ENCODE assay signal across 11 cellular contexts in genomic region chr15:78830514-78831228, GRCh38. TPM values are rescaled to one million over a fixed set of nuclear protein-coding genes. Genes with fewer than 3 reads are reported as not detected.
DNase-seq lines count a peak whose midpoint lies in the region; ATAC-seq, FAIRE-seq and TF ChIP-seq lines count a peak whose summit lies in the region.
"Had no signal": no experiment of that assay in that cellular context is flagged by ENCODE, and none has a peak within 500 bp of the region (broad histone marks: within the 10 kb centered on the region; RNA-seq: fewer than 3 reads in every experiment).

No MANE protein-coding gene starts in this region.

- H3K27ac Mint-ChIP-seq in CD8-positive, alpha-beta T cell = no peak overlapping the region
- H3K27ac Mint-ChIP-seq in IgD-negative memory B cell (peak overlapping the region in 1 of 3 donors; percentile 22), natural killer cell (peak overlapping the region in 1 of 2 donors; percentile 51)
- H3K27ac Mint-ChIP-seq: nephron progenitor cell had no signal

- no peak overlapping the region for H3K27ac ChIP-seq in CD8-positive, alpha-beta T cell (ENCODE audit: low read depth, low read length)
- no peak overlapping the region for H3K27ac ChIP-seq in K562 (ENCODE audit: extremely low read depth, low read depth, low read length)

- no peaks in the 10 kb centered on the region for H3K9me3 ChIP-seq in CD8-positive, alpha-beta T cell (ENCODE audit: low read length)
- H3K9me3 ChIP-seq in K562 (replicated peaks; ENCODE audit: control insufficient read depth, insufficient read depth, low read depth, low read length) = no peaks in the 10 kb centered on the region

- ATAC-seq in CD8-positive, alpha-beta T cell = peak; percentile 48
- ATAC-seq in K562 (peak; percentile 64), natural killer cell (peak; percentile 36 to 77 (median 58)), HG03175 (IDR thresholded peaks at IDR 0.05; ENCODE audit: unreplicated experiment) (no peak)

- intact Hi-C loops in CD8-positive, alpha-beta T cell (cut with DNase I, micrococcal nuclease) = no loop called here
- intact Hi-C loops in K562 (cut with micrococcal nuclease) (no loop called here), natural killer cell (cut with micrococcal nuclease) (no loop called here)

- peak overlapping the region; percentile 52 for H3K4me3 ChIP-seq in CD8-positive, alpha-beta T cell (ENCODE audit: low read depth, low read length)
- no peak overlapping the region for H3K4me3 ChIP-seq in K562

- H3K27me3 Mint-ChIP-seq in CD8-positive, alpha-beta T cell (ENCODE audit: low read depth) = peaks cover 11% of the 10 kb centered on the region
- peaks cover 15% of the 10 kb centered on the region for H3K27me3 Mint-ChIP-seq in IgD-negative memory B cell
- peaks cover 11 to 20% of the 10 kb centered on the region in 2 donors for H3K27me3 Mint-ChIP-seq in natural killer cell (ENCODE audit: low read depth in 2 of 2)

- no peak for TF ChIP-seq RAD21 in K562 (CRISPR knock-in tag; conservative IDR thresholded peaks at IDR 0.05 in 1 of 2, IDR thresholded peaks at IDR 0.05 in 1 of 2)

- CTCF ChIA-PET in CD8-positive, alpha-beta T cell (lab: Charles Lee) = interaction anchor here (1.7 kb wide), 1 partner anchor 19 kb away, joined by 5 read pairs; no protein-coding TSS in a partner anchor
- CTCF ChIA-PET in K562 (lab: Yijun Ruan, JAX; ENCODE audit: low intra/inter-chr PET ratio) = no interaction called here

- no peak overlapping the region for H3K9ac ChIP-seq in K562 (ENCODE audit: insufficient read depth in 1 of 2, low read depth in 2 of 2, low read length in 2 of 2)

- H4K20me1 ChIP-seq in K562 (replicated peaks; ENCODE audit: control insufficient read depth, insufficient read depth, low read length) = no peaks in the 10 kb centered on the region; the same call in 1 of the 2 replicates

- H3K36me3 Mint-ChIP-seq in CD8-positive, alpha-beta T cell = no peaks in the 10 kb centered on the region
- H3K36me3 Mint-ChIP-seq in IgD-negative memory B cell (peaks cover 7% of the 10 kb centered on the region), natural killer cell (no peaks in the 10 kb centered on the region)

- DNase-seq in CD8-positive, alpha-beta T cell = peak in 3 of 7 experiments; percentile 9 to 59 (median 21)
- DNase-seq in K562 (ENCODE audit: extremely low read depth in 1 of 4, low spot score in 3 of 4) = no peak
- no peak for DNase-seq in natural killer cell
- no peak for DNase-seq in DMS114 treated with DMSO at 0.1 percent for 48 hours (lab: John Stamatoyannopoulos, UW; ENCODE audit: unreplicated experiment)
- DNase-seq in Ammon's horn (ENCODE audit: low spot score) = no peak
- DNase-seq: NCI-H2171 treated with DMSO at 0.1 percent for 48 hours, nephron progenitor cell, T-helper 9 cell had no signal

- H3K4me1 Mint-ChIP-seq in CD8-positive, alpha-beta T cell (ENCODE audit: low read depth) = peaks cover 4% of the 10 kb centered on the region
- peaks cover 0 to 7% (median 2%) of the 10 kb centered on the region in 3 donors for H3K4me1 Mint-ChIP-seq in IgD-negative memory B cell
- H3K4me1 Mint-ChIP-seq in natural killer cell = peaks cover 8 to 9% of the 10 kb centered on the region in 2 donors

- BruUV-seq in K562 (replicated peaks; lab: Mats Ljungman, UMichigan) = no TSS peak

- POLR2A ChIA-PET in CD8-positive, alpha-beta T cell (lab: Charles Lee) = no interaction called here
- POLR2A ChIA-PET in K562 (lab: Yijun Ruan, JAX) = interaction anchor here (1.2 kb wide), 1 partner anchor 20 kb away, joined by 3 read pairs; no protein-coding TSS in a partner anchor

- peak overlapping the region; percentile 81 for H3K4me3 Mint-ChIP-seq in CD8-positive, alpha-beta T cell
- H3K4me3 Mint-ChIP-seq in IgD-negative memory B cell (peak overlapping the region in 3 of 4 donors; percentile 50 to 88 (median 75)), natural killer cell (peak overlapping the region; percentile 80)
- H3K4me3 Mint-ChIP-seq: nephron progenitor cell had no signal

- H3K27me3 ChIP-seq in CD8-positive, alpha-beta T cell (ENCODE audit: insufficient read depth, low read length) = no peaks in the 10 kb centered on the region
- peaks cover 36 to 50% of the 10 kb centered on the region in 2 experiments; a peak in 4 of 5 replicates for H3K27me3 ChIP-seq in K562 (ENCODE audit: control insufficient read depth in 2 of 2, insufficient read depth in 2 of 2, low read length in 2 of 2)

- no peak for TF ChIP-seq EP300 in K562 (IDR thresholded peaks at IDR 0.05; ENCODE audit: low read length)

- in situ Hi-C loops in K562 (cut with MboI) = no loop called here

- H3K9me3 Mint-ChIP-seq in CD8-positive, alpha-beta T cell = no peaks in the 10 kb centered on the region
- no peaks in the 10 kb centered on the region for H3K9me3 Mint-ChIP-seq in IgD-negative memory B cell
- no peaks in the 10 kb centered on the region for H3K9me3 Mint-ChIP-seq in natural killer cell
- H3K9me3 Mint-ChIP-seq: nephron progenitor cell had no signal

- H3K4me2 ChIP-seq in K562 (ENCODE audit: insufficient read depth, low read length) = no peak overlapping the region

- no peak for FAIRE-seq in K562 (lab: Jason Lieb, UNC)
- FAIRE-seq: GM12892 had no signal

- no peak overlapping the region for H2AFZ ChIP-seq in K562 (ENCODE audit: low read depth, low read length)

- TF ChIP-seq CTCF in CD8-positive, alpha-beta T cell (IDR thresholded peaks at IDR 0.05) = no peak
- TF ChIP-seq CTCF in K562 (IDR thresholded peaks at IDR 0.05 in 2 of 3, conservative IDR thresholded peaks at IDR 0.05 in 1 of 3; ENCODE audit: insufficient read depth in 2 of 3, low read depth in 1 of 3, low read length in 3 of 3) = no peak
- no peak for TF ChIP-seq CTCF in natural killer cell (IDR thresholded peaks at IDR 0.05)

- H3K79me2 ChIP-seq in K562 (ENCODE audit: control insufficient read depth, insufficient read depth, low read length) = no peaks in the 10 kb centered on the region

- peaks cover 4% of the 10 kb centered on the region for H3K4me1 ChIP-seq in CD8-positive, alpha-beta T cell (ENCODE audit: insufficient read depth, low read length)
- H3K4me1 ChIP-seq in K562 (replicated peaks in 1 of 2; ENCODE audit: control insufficient read depth in 2 of 2, insufficient read depth in 2 of 2, low read length in 2 of 2) = peaks cover 0 to 17% of the 10 kb centered on the region in 2 experiments; a peak in 2 of 5 replicates

- H3K36me3 ChIP-seq in CD8-positive, alpha-beta T cell (ENCODE audit: insufficient read depth, low read length) = no peaks in the 10 kb centered on the region
- no peaks in the 10 kb centered on the region for H3K36me3 ChIP-seq in K562 (ENCODE audit: control insufficient read depth, insufficient read depth, low read length)

- 14% methylated on average over 38 of the region's 52 CpGs for WGBS in K562 (ENCODE audit: insufficient coverage, low coverage, missing lambda C conversion rate)

- TF ChIP-seq POLR2A in K562 (conservative IDR thresholded peaks at IDR 0.05) = no peak

- no peaks in the 10 kb centered on the region for H3K9me1 ChIP-seq in K562 (ENCODE audit: control insufficient read depth, insufficient read depth, low read length)

RNA-seq across cellular contexts. Expression of gene ADAMTS7, which starts 19.4 kb away (rescaled TPM):
- total RNA-seq in CD8-positive, alpha-beta T cell = not detected
- 0.04 TPM for polyA plus RNA-seq in IgD-negative memory B cell
- 0.76 TPM in 1 of 2 replicates, not detected in the other for total RNA-seq in K562 (2011; cell fraction: chromatin; rRNA removed; ENCODE audit: low replicate concordance)
- 0.13 and 0.50 TPM in 2 replicates for total RNA-seq in K562 (2011; cell fraction: nucleolus; rRNA removed)
- 0.31 TPM in 1 of 2 replicates, not detected in the other for total RNA-seq in K562 (2011; cell fraction: nucleoplasm; rRNA removed)
- not detected in 2 replicates for total RNA-seq in K562 (2014; rRNA removed)
- total RNA-seq in K562 (2014; rRNA removed; fragmentation: Illumina TruSeq; extraction: Trizol) = not detected in 2 replicates
- total RNA-seq in K562 (2015; rRNA removed; fragmentation: Illumina TruSeq; extraction: Trizol) = not detected in 2 replicates
- 0.07 and 0.13 TPM in 2 replicates for total RNA-seq in K562 (2021)
- 0.12 TPM in 1 of 2 replicates, not detected in the other for polyA plus RNA-seq in K562 (2011; rRNA removed)
- polyA plus RNA-seq in K562 (2011; cell fraction: cytosol; rRNA removed) = 0.06 and 0.09 TPM in 2 replicates
- 0.11 and 0.13 TPM in 2 replicates for polyA plus RNA-seq in K562 (2011; cell fraction: nucleus; rRNA removed)
- polyA plus RNA-seq in K562 (2012) = 0.03 and 0.21 TPM in 2 replicates
- polyA plus RNA-seq in K562 (2014; fragmentation: Illumina TruSeq; extraction: Trizol) = not detected in 2 replicates
- polyA plus RNA-seq in K562 (2014; fragmentation: Nextera tagmentation; extraction: Ambion mirVana) = not detected
- polyA plus RNA-seq in K562 (2014; rRNA removed) = 0.05 TPM in 1 of 2 replicates, not detected in the other
- 0.12 and 0.18 TPM in 2 replicates for polyA minus RNA-seq in K562 (2011; rRNA and poly(A)+ RNA removed)
- not detected in 2 replicates for polyA minus RNA-seq in K562 (2011; cell fraction: cytosol; rRNA and poly(A)+ RNA removed)
- polyA minus RNA-seq in K562 (2011; cell fraction: nucleus; rRNA and poly(A)+ RNA removed) = 0.13 and 0.22 TPM in 2 replicates
- under 1 TPM in 2 of 3 donors, not detected in 1; 0.10 to 0.16 TPM for total RNA-seq in natural killer cell

RNA-seq across cellular contexts. Expression of gene MORF4L1, which starts 42.0 kb away (rescaled TPM):
- 100 to 1,000 TPM; 513 to 545 TPM for total RNA-seq in CD8-positive, alpha-beta T cell
- 218 TPM for polyA plus RNA-seq in IgD-negative memory B cell
- 78.8 and 247 TPM in 2 replicates for total RNA-seq in K562 (2011; cell fraction: chromatin; rRNA removed; ENCODE audit: low replicate concordance)
- 43.7 and 63.3 TPM in 2 replicates for total RNA-seq in K562 (2011; cell fraction: nucleolus; rRNA removed)
- total RNA-seq in K562 (2011; cell fraction: nucleoplasm; rRNA removed) = 127 and 191 TPM in 2 replicates
- 202 and 281 TPM in 2 replicates for total RNA-seq in K562 (2014; rRNA removed)
- 127 and 157 TPM in 2 replicates for total RNA-seq in K562 (2014; rRNA removed; fragmentation: Illumina TruSeq; extraction: Trizol)
- 193 and 197 TPM in 2 replicates for total RNA-seq in K562 (2015; rRNA removed; fragmentation: Illumina TruSeq; extraction: Trizol)
- total RNA-seq in K562 (2021) = 187 and 240 TPM in 2 replicates
- polyA plus RNA-seq in K562 (2011; rRNA removed) = 268 and 400 TPM in 2 replicates
- polyA plus RNA-seq in K562 (2011; cell fraction: cytosol; rRNA removed) = 61.7 and 122 TPM in 2 replicates
- 49.9 and 79.3 TPM in 2 replicates for polyA plus RNA-seq in K562 (2011; cell fraction: nucleus; rRNA removed)
- 208 and 400 TPM in 2 replicates for polyA plus RNA-seq in K562 (2012)
- polyA plus RNA-seq in K562 (2014; fragmentation: Illumina TruSeq; extraction: Trizol) = 497 and 578 TPM in 2 replicates
- polyA plus RNA-seq in K562 (2014; fragmentation: Nextera tagmentation; extraction: Ambion mirVana) = 100 to 1,000 TPM; 244 to 365 TPM
- polyA plus RNA-seq in K562 (2014; rRNA removed) = 454 and 615 TPM in 2 replicates
- polyA minus RNA-seq in K562 (2011; rRNA and poly(A)+ RNA removed) = 149 and 157 TPM in 2 replicates
- polyA minus RNA-seq in K562 (2011; cell fraction: cytosol; rRNA and poly(A)+ RNA removed) = 46.6 and 48.9 TPM in 2 replicates
- 35.3 and 77.4 TPM in 2 replicates for polyA minus RNA-seq in K562 (2011; cell fraction: nucleus; rRNA and poly(A)+ RNA removed)
- total RNA-seq in natural killer cell = 100 to 1,000 TPM; 316 to 348 (median 329) TPM
